1 cellular context compared by ENCODE assay signal in the genomic region with DNA sequence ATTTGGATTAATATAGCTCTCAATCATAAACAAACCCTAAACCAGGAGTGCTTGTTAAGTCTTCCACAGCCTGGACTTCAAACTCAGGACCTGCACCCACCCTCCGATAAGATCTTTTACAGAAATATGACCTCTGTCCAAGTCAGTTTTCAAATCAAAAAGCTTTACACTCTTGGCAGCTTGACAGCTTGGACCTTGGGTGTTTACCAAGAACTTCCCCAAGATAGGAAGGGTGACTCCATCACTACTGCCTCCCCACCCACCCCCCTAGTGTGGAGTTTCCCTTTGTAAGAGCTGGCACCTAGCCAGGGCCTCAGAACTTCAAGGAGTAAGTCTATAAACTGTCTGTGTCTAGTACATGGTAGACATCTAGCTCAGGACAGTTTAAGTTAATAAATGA.
A peak's percentile ranks its signal among the peaks of the same experiment; 100 is the strongest.
TF ChIP-seq lines count a peak whose summit lies in the region.

No MANE protein-coding gene starts in this region.

TF ChIP-seq in HEK293, 187 proteins besides CTCF, POLR2A, EP300 and RAD21 (continued from another document and continues in another):
- no peak; the same call in 1 of the 2 replicates for TF ChIP-seq ZNF544 (tag by site-specific recombination; IDR thresholded peaks at IDR 0.05)
- no peak for TF ChIP-seq ZNF621 (tag by site-specific recombination; IDR thresholded peaks at IDR 0.05)
- TF ChIP-seq ZNF521 (tag by site-specific recombination; IDR thresholded peaks at IDR 0.05): no peak
- no peak for TF ChIP-seq ZNF529 (tag by site-specific recombination; IDR thresholded peaks at IDR 0.05; ENCODE audit: insufficient replicate concordance)
- TF ChIP-seq, protein P1, sequence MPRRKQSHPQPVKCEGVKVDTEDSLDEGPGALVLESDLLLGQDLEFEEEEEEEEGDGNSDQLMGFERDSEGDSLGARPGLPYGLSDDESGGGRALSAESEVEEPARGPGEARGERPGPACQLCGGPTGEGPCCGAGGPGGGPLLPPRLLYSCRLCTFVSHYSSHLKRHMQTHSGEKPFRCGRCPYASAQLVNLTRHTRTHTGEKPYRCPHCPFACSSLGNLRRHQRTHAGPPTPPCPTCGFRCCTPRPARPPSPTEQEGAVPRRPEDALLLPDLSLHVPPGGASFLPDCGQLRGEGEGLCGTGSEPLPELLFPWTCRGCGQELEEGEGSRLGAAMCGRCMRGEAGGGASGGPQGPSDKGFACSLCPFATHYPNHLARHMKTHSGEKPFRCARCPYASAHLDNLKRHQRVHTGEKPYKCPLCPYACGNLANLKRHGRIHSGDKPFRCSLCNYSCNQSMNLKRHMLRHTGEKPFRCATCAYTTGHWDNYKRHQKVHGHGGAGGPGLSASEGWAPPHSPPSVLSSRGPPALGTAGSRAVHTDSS (tag by site-specific recombination; IDR thresholded peaks at IDR 0.05): no peak
- TF ChIP-seq ZNF23 (tag by site-specific recombination; IDR thresholded peaks at IDR 0.05; ENCODE audit: borderline replicate concordance): no peak
- no peak for TF ChIP-seq ZBTB44 (tag by site-specific recombination; IDR thresholded peaks at IDR 0.05)
- TF ChIP-seq, protein P2, sequence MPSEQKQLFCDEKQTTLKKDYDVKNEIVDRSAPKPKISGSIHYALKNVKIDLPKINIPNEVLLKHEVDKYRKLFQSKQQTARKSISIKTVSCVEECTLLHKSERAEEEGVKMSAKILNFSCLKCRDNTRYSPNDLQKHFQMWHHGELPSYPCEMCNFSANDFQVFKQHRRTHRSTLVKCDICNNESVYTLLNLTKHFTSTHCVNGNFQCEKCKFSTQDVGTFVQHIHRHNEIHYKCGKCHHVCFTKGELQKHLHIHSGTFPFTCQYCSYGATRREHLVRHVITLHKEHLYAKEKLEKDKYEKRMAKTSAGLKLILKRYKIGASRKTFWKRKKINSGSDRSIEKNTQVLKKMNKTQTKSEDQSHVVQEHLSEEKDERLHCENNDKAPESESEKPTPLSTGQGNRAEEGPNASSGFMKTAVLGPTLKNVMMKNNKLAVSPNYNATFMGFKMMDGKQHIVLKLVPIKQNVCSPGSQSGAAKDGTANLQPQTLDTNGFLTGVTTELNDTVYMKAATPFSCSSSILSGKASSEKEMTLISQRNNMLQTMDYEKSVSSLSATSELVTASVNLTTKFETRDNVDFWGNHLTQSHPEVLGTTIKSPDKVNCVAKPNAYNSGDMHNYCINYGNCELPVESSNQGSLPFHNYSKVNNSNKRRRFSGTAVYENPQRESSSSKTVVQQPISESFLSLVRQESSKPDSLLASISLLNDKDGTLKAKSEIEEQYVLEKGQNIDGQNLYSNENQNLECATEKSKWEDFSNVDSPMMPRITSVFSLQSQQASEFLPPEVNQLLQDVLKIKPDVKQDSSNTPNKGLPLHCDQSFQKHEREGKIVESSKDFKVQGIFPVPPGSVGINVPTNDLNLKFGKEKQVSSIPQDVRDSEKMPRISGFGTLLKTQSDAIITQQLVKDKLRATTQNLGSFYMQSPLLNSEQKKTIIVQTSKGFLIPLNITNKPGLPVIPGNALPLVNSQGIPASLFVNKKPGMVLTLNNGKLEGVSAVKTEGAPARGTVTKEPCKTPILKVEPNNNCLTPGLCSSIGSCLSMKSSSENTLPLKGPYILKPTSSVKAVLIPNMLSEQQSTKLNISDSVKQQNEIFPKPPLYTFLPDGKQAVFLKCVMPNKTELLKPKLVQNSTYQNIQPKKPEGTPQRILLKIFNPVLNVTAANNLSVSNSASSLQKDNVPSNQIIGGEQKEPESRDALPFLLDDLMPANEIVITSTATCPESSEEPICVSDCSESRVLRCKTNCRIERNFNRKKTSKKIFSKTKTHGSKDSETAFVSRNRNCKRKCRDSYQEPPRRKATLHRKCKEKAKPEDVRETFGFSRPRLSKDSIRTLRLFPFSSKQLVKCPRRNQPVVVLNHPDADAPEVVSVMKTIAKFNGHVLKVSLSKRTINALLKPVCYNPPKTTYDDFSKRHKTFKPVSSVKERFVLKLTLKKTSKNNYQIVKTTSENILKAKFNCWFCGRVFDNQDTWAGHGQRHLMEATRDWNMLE (tag by site-specific recombination; conservative IDR thresholded peaks at IDR 0.05; ENCODE audit: low read depth): no peak
- 0 out of 2 replicates have a peak, but pooled peaks have one; percentile 22 for TF ChIP-seq ZNF341 (tag by site-specific recombination; IDR thresholded peaks at IDR 0.05; ENCODE audit: low read depth)
- TF ChIP-seq KLF8 (tag by site-specific recombination; IDR thresholded peaks at IDR 0.05): no peak
- TF ChIP-seq ZNF155 (tag by site-specific recombination; IDR thresholded peaks at IDR 0.05): no peak
- TF ChIP-seq ZNF366 (tag by site-specific recombination; conservative IDR thresholded peaks at IDR 0.05): no peak
- peak; percentile 81 for TF ChIP-seq PATZ1 (tag by site-specific recombination; IDR thresholded peaks at IDR 0.05)
- no peak for TF ChIP-seq BCL6B (tag by site-specific recombination; IDR thresholded peaks at IDR 0.05)
- no peak for TF ChIP-seq ZNF658 (tag by site-specific recombination; IDR thresholded peaks at IDR 0.05)
- peak; percentile 16; the same call in 1 of the 2 replicates for TF ChIP-seq ZNF629 (tag by site-specific recombination; IDR thresholded peaks at IDR 0.05)
- TF ChIP-seq, protein P3, sequence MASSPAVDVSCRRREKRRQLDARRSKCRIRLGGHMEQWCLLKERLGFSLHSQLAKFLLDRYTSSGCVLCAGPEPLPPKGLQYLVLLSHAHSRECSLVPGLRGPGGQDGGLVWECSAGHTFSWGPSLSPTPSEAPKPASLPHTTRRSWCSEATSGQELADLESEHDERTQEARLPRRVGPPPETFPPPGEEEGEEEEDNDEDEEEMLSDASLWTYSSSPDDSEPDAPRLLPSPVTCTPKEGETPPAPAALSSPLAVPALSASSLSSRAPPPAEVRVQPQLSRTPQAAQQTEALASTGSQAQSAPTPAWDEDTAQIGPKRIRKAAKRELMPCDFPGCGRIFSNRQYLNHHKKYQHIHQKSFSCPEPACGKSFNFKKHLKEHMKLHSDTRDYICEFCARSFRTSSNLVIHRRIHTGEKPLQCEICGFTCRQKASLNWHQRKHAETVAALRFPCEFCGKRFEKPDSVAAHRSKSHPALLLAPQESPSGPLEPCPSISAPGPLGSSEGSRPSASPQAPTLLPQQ (tag by site-specific recombination; IDR thresholded peaks at IDR 0.05): peak; percentile 78
- no peak for TF ChIP-seq ZNF560 (tag by site-specific recombination; IDR thresholded peaks at IDR 0.05; ENCODE audit: borderline replicate concordance)
- TF ChIP-seq ZNF514 (tag by site-specific recombination; IDR thresholded peaks at IDR 0.05): no peak
- TF ChIP-seq, protein P4, sequence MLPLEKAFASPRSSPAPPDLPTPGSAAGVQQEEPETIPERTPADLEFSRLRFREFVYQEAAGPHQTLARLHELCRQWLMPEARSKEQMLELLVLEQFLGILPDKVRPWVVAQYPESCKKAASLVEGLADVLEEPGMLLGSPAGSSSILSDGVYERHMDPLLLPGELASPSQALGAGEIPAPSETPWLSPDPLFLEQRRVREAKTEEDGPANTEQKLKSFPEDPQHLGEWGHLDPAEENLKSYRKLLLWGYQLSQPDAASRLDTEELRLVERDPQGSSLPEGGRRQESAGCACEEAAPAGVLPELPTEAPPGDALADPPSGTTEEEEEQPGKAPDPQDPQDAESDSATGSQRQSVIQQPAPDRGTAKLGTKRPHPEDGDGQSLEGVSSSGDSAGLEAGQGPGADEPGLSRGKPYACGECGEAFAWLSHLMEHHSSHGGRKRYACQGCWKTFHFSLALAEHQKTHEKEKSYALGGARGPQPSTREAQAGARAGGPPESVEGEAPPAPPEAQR (tag by site-specific recombination; IDR thresholded peaks at IDR 0.05): no peak
- no peak for TF ChIP-seq ZNF626 (tag by site-specific recombination; IDR thresholded peaks at IDR 0.05)
- TF ChIP-seq ZNF404 (tag by site-specific recombination; IDR thresholded peaks at IDR 0.05): no peak
- TF ChIP-seq ZBTB48 (tag by site-specific recombination; IDR thresholded peaks at IDR 0.05): no peak
- TF ChIP-seq ZNF266 (tag by site-specific recombination; IDR thresholded peaks at IDR 0.05; ENCODE audit: low read depth): no peak
- no peak for TF ChIP-seq ZNF777 (tag by site-specific recombination; IDR thresholded peaks at IDR 0.05; ENCODE audit: borderline replicate concordance)
- TF ChIP-seq SP7 (tag by site-specific recombination; IDR thresholded peaks at IDR 0.05): peak; percentile 37
- TF ChIP-seq ZFP3 (tag by site-specific recombination; IDR thresholded peaks at IDR 0.05; ENCODE audit: low read depth): no peak
- TF ChIP-seq GLIS2 (tag by site-specific recombination; IDR thresholded peaks at IDR 0.05): no peak
- TF ChIP-seq ZNF280C (tag by site-specific recombination; IDR thresholded peaks at IDR 0.05): no peak
- no peak for TF ChIP-seq ZNF48 (tag by site-specific recombination; IDR thresholded peaks at IDR 0.05)
- no peak for TF ChIP-seq ZNF391 (tag by site-specific recombination; IDR thresholded peaks at IDR 0.05; ENCODE audit: borderline replicate concordance, low read depth)
- peak; percentile 80 for TF ChIP-seq KLF1 (tag by site-specific recombination; IDR thresholded peaks at IDR 0.05)
- TF ChIP-seq ZBTB8A (tag by site-specific recombination; IDR thresholded peaks at IDR 0.05): no peak
- TF ChIP-seq, protein P5, sequence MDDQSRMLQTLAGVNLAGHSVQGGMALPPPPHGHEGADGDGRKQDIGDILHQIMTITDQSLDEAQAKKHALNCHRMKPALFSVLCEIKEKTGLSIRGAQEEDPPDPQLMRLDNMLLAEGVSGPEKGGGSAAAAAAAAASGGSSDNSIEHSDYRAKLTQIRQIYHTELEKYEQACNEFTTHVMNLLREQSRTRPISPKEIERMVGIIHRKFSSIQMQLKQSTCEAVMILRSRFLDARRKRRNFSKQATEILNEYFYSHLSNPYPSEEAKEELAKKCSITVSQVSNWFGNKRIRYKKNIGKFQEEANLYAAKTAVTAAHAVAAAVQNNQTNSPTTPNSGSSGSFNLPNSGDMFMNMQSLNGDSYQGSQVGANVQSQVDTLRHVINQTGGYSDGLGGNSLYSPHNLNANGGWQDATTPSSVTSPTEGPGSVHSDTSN (CRISPR knock-in tag; IDR thresholded peaks at IDR 0.05): no peak
- no peak for TF ChIP-seq ZNF701 (tag by site-specific recombination; IDR thresholded peaks at IDR 0.05)
